Comparison of ENCODE assay signal across 1 cellular context in genomic region chr15:73991726-73992593, GRCh38.
A peak's percentile ranks its signal among the peaks of the same experiment; 100 is the strongest.
TF ChIP-seq lines count a peak whose summit lies in the region.

STOML1 (minus strand) TSS chr15:73992295; CDS start chr15:73992223, 72 bp downstream.

TF ChIP-seq in GM12878, 131 proteins besides CTCF, POLR2A, EP300 and RAD21 (continued from another document):
- peak; percentile 39 for TF ChIP-seq SP1 (IDR thresholded peaks at IDR 0.05; ENCODE audit: low read depth, low read length)
- TF ChIP-seq ZBTB33 (IDR thresholded peaks at IDR 0.05): no peak
- TF ChIP-seq SMC3 (IDR thresholded peaks at IDR 0.05; ENCODE audit: borderline replicate concordance, low read length): no peak
- TF ChIP-seq NBN (IDR thresholded peaks at IDR 0.05): peak; percentile 44; the same call in 1 of the 2 replicates
- TF ChIP-seq CUX1 (IDR thresholded peaks at IDR 0.05; ENCODE audit: insufficient replicate concordance, low read depth, low read length): no peak
- no peak for TF ChIP-seq MTA3 (IDR thresholded peaks at IDR 0.05; ENCODE audit: borderline replicate concordance, low read length)
- TF ChIP-seq TARDBP (IDR thresholded peaks at IDR 0.05; ENCODE audit: borderline replicate concordance): no peak
- TF ChIP-seq CBFB (IDR thresholded peaks at IDR 0.05; ENCODE audit: low read depth): 0 out of 2 replicates have a peak, but pooled peaks have one; percentile 7
- peak; percentile 95 for TF ChIP-seq SIN3A (IDR thresholded peaks at IDR 0.05; ENCODE audit: low read depth, low read length)
- TF ChIP-seq IRF4 (IDR thresholded peaks at IDR 0.05; ENCODE audit: low read depth, low read length): no peak
- TF ChIP-seq JUNB (IDR thresholded peaks at IDR 0.05): no peak
- TF ChIP-seq MYC (IDR thresholded peaks at IDR 0.05; ENCODE audit: insufficient read depth, insufficient read length, insufficient replicate concordance, low read length, severe bottlenecking): no peak
- no peak for TF ChIP-seq FOXM1 (IDR thresholded peaks at IDR 0.05; ENCODE audit: low read depth, low read length)
- TF ChIP-seq ZNF207 (IDR thresholded peaks at IDR 0.05; ENCODE audit: borderline replicate concordance): peak; percentile 91; the same call in 1 of the 2 replicates
- no peak for TF ChIP-seq ZZZ3 (IDR thresholded peaks at IDR 0.05; ENCODE audit: control insufficient read depth, insufficient read length, low read depth)
- 0 out of 2 replicates have a peak, but pooled peaks have one; percentile 64 for TF ChIP-seq RCOR1 (conservative IDR thresholded peaks at IDR 0.05; ENCODE audit: low read depth, low read length)
- TF ChIP-seq FOS (IDR thresholded peaks at IDR 0.05; ENCODE audit: borderline replicate concordance, extremely low read depth, insufficient read length): no peak
- no peak for TF ChIP-seq NFXL1 (IDR thresholded peaks at IDR 0.05; ENCODE audit: borderline replicate concordance)
- TF ChIP-seq PBX3 (IDR thresholded peaks at IDR 0.05; ENCODE audit: insufficient replicate concordance, low read depth, low read length): no peak
